ENCODE assay signal across 18 cellular contexts in the genomic region with DNA sequence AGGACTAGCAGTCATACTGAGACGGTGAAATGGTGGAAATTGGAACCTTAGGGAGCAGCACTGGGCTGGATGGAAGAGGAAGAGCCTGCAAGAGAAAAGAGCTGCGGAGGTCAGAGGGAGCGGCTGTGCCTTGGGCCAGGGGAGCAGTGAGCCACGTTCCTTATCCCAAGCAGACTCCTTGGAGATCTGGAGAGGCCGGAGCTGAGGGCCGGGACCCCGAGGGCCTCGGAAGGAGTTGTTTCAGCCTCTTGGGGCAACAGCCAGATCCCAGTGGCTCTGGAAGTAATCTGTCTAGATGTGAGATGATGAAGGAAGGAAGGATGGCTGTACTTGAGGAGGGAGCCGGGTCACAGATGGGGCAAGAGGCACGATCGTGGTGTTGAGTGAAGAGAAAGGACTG. TPM values are rescaled to one million over a fixed set of nuclear protein-coding genes. Genes with fewer than 3 reads are reported as not detected.
DNase-seq lines count a peak whose midpoint lies in the region; ATAC-seq and TF ChIP-seq lines count a peak whose summit lies in the region.
"Had no signal": no experiment of that assay in that cellular context is flagged by ENCODE, and none has a peak within 500 bp of the region (broad histone marks: within the 10 kb centered on the region; RNA-seq: fewer than 3 reads in every experiment).

No MANE protein-coding gene starts in this region.

- peak overlapping the region; percentile 15 for H3K27ac Mint-ChIP-seq in activated CD4-positive, alpha-beta T cell treated with anti-CD3 and anti-CD28 coated beads for 36 hours
- H3K27ac Mint-ChIP-seq in CD4-positive, alpha-beta memory T cell, result peak overlapping the region in 5 of 7 donors; percentile 3 to 80 (median 62)
- H3K27ac Mint-ChIP-seq in chondrocyte (ENCODE audit: unreplicated experiment), result peak overlapping the region; percentile 17
- peak overlapping the region in 1 of 6 donors; percentile 63 for H3K27ac Mint-ChIP-seq in immature natural killer cell
- H3K27ac Mint-ChIP-seq: CD4-positive, CD25-positive, alpha-beta regulatory T cell had no signal

- CTCF ChIA-PET in activated CD4-positive, alpha-beta T cell treated with anti-CD3 and anti-CD28 coated beads for 36 hours (lab: Charles Lee), result interaction anchor here (0.8 to 1.7 kb wide), 2 partner anchors 11 to 14 kb away, joined by 3 to 4 read pairs; no protein-coding TSS in a partner anchor
- CTCF ChIA-PET in CD4-positive, alpha-beta memory T cell (lab: Charles Lee; ENCODE audit: partially characterized antibody), result no interaction called here

- no peak overlapping the region for H3K4me2 ChIP-seq in neural cell (ENCODE audit: low read length)
- H3K4me2 ChIP-seq: BLaER1 had no signal

- TF ChIP-seq EP300 in neural cell (conservative IDR thresholded peaks at IDR 0.05; ENCODE audit: poor library complexity, severe bottlenecking), result no peak

- H3K27me3 ChIP-seq in CD4-positive, alpha-beta memory T cell (ENCODE audit: insufficient read depth, low read length), result no peaks in the 10 kb centered on the region
- no peaks in the 10 kb centered on the region for H3K27me3 ChIP-seq in neural cell (ENCODE audit: insufficient read depth, low read depth, low read length)
- H3K27me3 ChIP-seq: BLaER1 had no signal

- no peaks in the 10 kb centered on the region for H3K4me1 ChIP-seq in CD4-positive, alpha-beta memory T cell (ENCODE audit: insufficient read depth, low read length)
- H3K4me1 ChIP-seq: BLaER1, HAP-1 had no signal

- TF ChIP-seq CTCF in chondrocyte (IDR thresholded peaks at IDR 0.05), result no peak
- TF ChIP-seq CTCF in neural cell (IDR thresholded peaks at IDR 0.05; ENCODE audit: poor library complexity, severe bottlenecking), result no peak

- no peaks in the 10 kb centered on the region for H3K9me3 Mint-ChIP-seq in activated CD4-positive, alpha-beta T cell treated with anti-CD3 and anti-CD28 coated beads for 36 hours (ENCODE audit: low read depth)
- H3K9me3 Mint-ChIP-seq in CD4-positive, alpha-beta memory T cell, result no peaks in the 10 kb centered on the region
- H3K9me3 Mint-ChIP-seq in chondrocyte (ENCODE audit: low read depth), result no peaks in the 10 kb centered on the region
- H3K9me3 Mint-ChIP-seq in immature natural killer cell, result no peaks in the 10 kb centered on the region
- H3K9me3 Mint-ChIP-seq: CD4-positive, CD25-positive, alpha-beta regulatory T cell had no signal

- H3K4me1 Mint-ChIP-seq in activated CD4-positive, alpha-beta T cell treated with anti-CD3 and anti-CD28 coated beads for 36 hours, result no peaks in the 10 kb centered on the region
- peaks cover 21 to 23% (median 22%) of the 10 kb centered on the region in 4 donors for H3K4me1 Mint-ChIP-seq in CD4-positive, alpha-beta memory T cell
- H3K4me1 Mint-ChIP-seq in chondrocyte (ENCODE audit: low read depth) (peaks cover 4% of the 10 kb centered on the region), immature natural killer cell (peaks cover 16 to 46% of the 10 kb centered on the region in 2 donors)

- H3K9me2 ChIP-seq in neural cell (ENCODE audit: insufficient read depth, low read length), result no peaks in the 10 kb centered on the region

- no peaks in the 10 kb centered on the region for H3F3A ChIP-seq in neural cell (ENCODE audit: insufficient read depth, low read length, poor library complexity, severe bottlenecking)

- peaks cover 10% of the 10 kb centered on the region for H3K36me3 ChIP-seq in CD4-positive, alpha-beta memory T cell (ENCODE audit: insufficient read depth, low read length)
- H3K36me3 ChIP-seq in neural cell (ENCODE audit: insufficient read depth, low read length), result no peaks in the 10 kb centered on the region
- H3K36me3 ChIP-seq: HAP-1 had no signal

- no peak overlapping the region for H3K4me3 Mint-ChIP-seq in activated CD4-positive, alpha-beta T cell treated with anti-CD3 and anti-CD28 coated beads for 36 hours
- no peak overlapping the region for H3K4me3 Mint-ChIP-seq in CD4-positive, alpha-beta memory T cell
- H3K4me3 Mint-ChIP-seq in chondrocyte (ENCODE audit: unreplicated experiment) (no peak overlapping the region), immature natural killer cell (no peak overlapping the region)
- H3K4me3 Mint-ChIP-seq: CD4-positive, CD25-positive, alpha-beta regulatory T cell had no signal

- ATAC-seq in activated CD4-positive, alpha-beta T cell treated with anti-CD3 and anti-CD28 coated beads for 36 hours, result no peak
- ATAC-seq: GM12878 had no signal

- peaks cover 8% of the 10 kb centered on the region for H3K36me3 Mint-ChIP-seq in activated CD4-positive, alpha-beta T cell treated with anti-CD3 and anti-CD28 coated beads for 36 hours (ENCODE audit: low read depth)
- H3K36me3 Mint-ChIP-seq in CD4-positive, alpha-beta memory T cell, result peaks cover 39 to 62% of the 10 kb centered on the region in 2 donors
- peaks cover 16% of the 10 kb centered on the region for H3K36me3 Mint-ChIP-seq in chondrocyte (ENCODE audit: low read depth)
- H3K36me3 Mint-ChIP-seq in immature natural killer cell, result peaks cover 14 to 36% (median 19%) of the 10 kb centered on the region in 3 donors

- no peak for DNase-seq in activated CD4-positive, alpha-beta T cell treated with anti-CD3 and anti-CD28 coated beads for 36 hours
- DNase-seq in activated CD4-positive, alpha-beta T cell treated with anti-CD3 and anti-CD28 coated beads, Interleukin-2, amount 50 U/mL, for 48 hours, result no peak
- no peak for DNase-seq in CD4-positive, alpha-beta memory T cell
- DNase-seq in chondrocyte (ENCODE audit: low spot score) (no peak), NCI-H345 treated with DMSO at 0.1 percent for 48 hours (lab: John Stamatoyannopoulos, UW; ENCODE audit: unreplicated experiment) (no peak), putamen (ENCODE audit: low spot score) (no peak), immature natural killer cell (no peak)
- DNase-seq: 8988T; AML-193; Calu3; CD4-positive, CD25-positive, alpha-beta regulatory T cell; DMS 273 treated with DMSO at 0.1 percent for 48 hours; DMS79; GOT3 had no signal

- no peak overlapping the region for H2AFZ ChIP-seq in neural cell (ENCODE audit: low read depth, low read length)

- no peak overlapping the region for H3K9ac ChIP-seq in neural cell (ENCODE audit: low read length)
- H3K9ac ChIP-seq: BLaER1 had no signal

- H4K20me1 ChIP-seq in neural cell (ENCODE audit: insufficient read depth), result no peaks in the 10 kb centered on the region

- no peaks in the 10 kb centered on the region for H3K9me3 ChIP-seq in CD4-positive, alpha-beta memory T cell (ENCODE audit: control insufficient read depth in 1 of 2, low read length in 2 of 2)
- H3K9me3 ChIP-seq in neural cell (ENCODE audit: low read length), result no peaks in the 10 kb centered on the region
- H3K9me3 ChIP-seq: BLaER1, HAP-1 had no signal

- no peak for TF ChIP-seq RAD21 in neural cell (conservative IDR thresholded peaks at IDR 0.05)

- intact Hi-C loops in activated CD4-positive, alpha-beta T cell treated with anti-CD3 and anti-CD28 coated beads for 36 hours (cut with DNase I, micrococcal nuclease), result no loop called here
- intact Hi-C loops in CD4-positive, alpha-beta memory T cell (cut with micrococcal nuclease), result no loop called here

- no peaks in the 10 kb centered on the region for H3K79me2 ChIP-seq in neural cell (replicated peaks; ENCODE audit: insufficient read depth, low read length)

- no peak overlapping the region for H3K4me3 ChIP-seq in CD4-positive, alpha-beta memory T cell (ENCODE audit: low read length in 2 of 2)
- H3K4me3 ChIP-seq in neural cell (ENCODE audit: low read length), result no peak overlapping the region
- H3K4me3 ChIP-seq: BLaER1, GM12878, HAP-1 had no signal

- POLR2A ChIA-PET in activated CD4-positive, alpha-beta T cell treated with anti-CD3 and anti-CD28 coated beads for 36 hours (lab: Charles Lee), result no interaction called here
- POLR2A ChIA-PET in CD4-positive, alpha-beta memory T cell (lab: Charles Lee; ENCODE audit: partially characterized antibody), result interaction anchor here (0.6 to 1.1 kb wide), 2 partner anchors 16 to 29 kb away, joined by 4 read pairs; a partner anchor contains a TSS

- no peaks in the 10 kb centered on the region for H3K27me3 Mint-ChIP-seq in activated CD4-positive, alpha-beta T cell treated with anti-CD3 and anti-CD28 coated beads for 36 hours
- no peaks in the 10 kb centered on the region for H3K27me3 Mint-ChIP-seq in CD4-positive, alpha-beta memory T cell
- no peaks in the 10 kb centered on the region for H3K27me3 Mint-ChIP-seq in chondrocyte (ENCODE audit: low read depth)
- no peaks in the 10 kb centered on the region for H3K27me3 Mint-ChIP-seq in immature natural killer cell (ENCODE audit: low read depth in 3 of 3)
- H3K27me3 Mint-ChIP-seq: CD4-positive, CD25-positive, alpha-beta regulatory T cell had no signal

- no peak overlapping the region for H3K27ac ChIP-seq in CD4-positive, alpha-beta memory T cell (ENCODE audit: low read depth, low read length)
- H3K27ac ChIP-seq in neural cell (ENCODE audit: low read length), result peak overlapping the region; percentile 5
- H3K27ac ChIP-seq: BLaER1 had no signal

TF ChIP-seq in neural cell, 6 proteins besides CTCF, POLR2A, EP300 and RAD21:
- TF ChIP-seq POLR2AphosphoS5 (IDR thresholded peaks at IDR 0.05) (no peak), SMC3 (conservative IDR thresholded peaks at IDR 0.05; ENCODE audit: poor library complexity) (no peak), EZH2 (IDR thresholded peaks at IDR 0.05; ENCODE audit: borderline replicate concordance, insufficient read depth, low read length, poor library complexity, severe bottlenecking) (no peak), MXI1 (conservative IDR thresholded peaks at IDR 0.05; ENCODE audit: poor library complexity, severe bottlenecking) (no peak)

RNA-seq across cellular contexts. Expression of a gene that starts 16.1 kb away (rescaled TPM):
- 10 to 100 TPM; 32.7 to 37.8 TPM for total RNA-seq in activated CD4-positive, alpha-beta T cell treated with anti-CD3 and anti-CD28 coated beads for 36 hours
- total RNA-seq in CD4-positive, alpha-beta memory T cell, result 100 to 1,000 TPM; 187 to 196 TPM
- polyA plus RNA-seq in CD4-positive, alpha-beta memory T cell, result 100 to 1,000 TPM in 1 of 2 donors, 10 to 100 TPM in 1; 52.5 to 111 TPM
- total RNA-seq in chondrocyte, result 31.5 to 48.2 TPM (median 38.1 TPM) in 3 replicates
- polyA plus RNA-seq in neural cell (267 and 270 TPM in 2 replicates), immature natural killer cell (10 to 100 TPM; 43.3 to 65.4 (median 58.2) TPM)
- 208 and 238 TPM in 2 replicates for polyA minus RNA-seq in neural cell
